19 cellular contexts compared by ENCODE assay signal in genomic region chrX:153638436-153639176, GRCh38. TPM values are rescaled to one million over a fixed set of nuclear protein-coding genes. Genes with fewer than 3 reads are reported as not detected.
"Had no signal": no experiment of that assay in that cellular context is flagged by ENCODE, and none has a peak within 500 bp of the region (broad histone marks: within the 10 kb centered on the region; RNA-seq: fewer than 3 reads in every experiment).

No MANE protein-coding gene starts in this region.

- H3K27me3 ChIP-seq: testis had no signal

- H3K4me3 ChIP-seq: cardiac muscle cell, colonic mucosa, neural progenitor cell, pancreas, testis, upper lobe of right lung had no signal

- H3K4me1 ChIP-seq: colonic mucosa, pancreas, testis had no signal

- H3K27ac ChIP-seq: cardiac muscle cell, colonic mucosa, epithelial cell of prostate, neural progenitor cell, pancreas, testis, upper lobe of right lung, VCaP had no signal

- ATAC-seq: activated CD4-positive, alpha-beta T cell treated with anti-CD3 and anti-CD28 coated beads for 36 hours; pancreas; upper lobe of right lung had no signal

- H3K36me3 ChIP-seq: cardiac muscle cell, colonic mucosa, neural progenitor cell, pancreas, upper lobe of right lung had no signal

- H3K9me3 ChIP-seq: colonic mucosa, pancreas, testis, upper lobe of right lung had no signal

- FAIRE-seq: astrocyte, pancreas had no signal

- DNase-seq: activated CD4-positive, alpha-beta memory T cell treated with anti-CD3 and anti-CD28 coated beads, Interleukin-2, amount 10 ng/mL, durations not matched to agents 7 days and 5 days; activated CD4-positive, alpha-beta T cell treated with anti-CD3 and anti-CD28 coated beads for 36 hours; activated CD8-positive, alpha-beta memory T cell treated with anti-CD3 and anti-CD28 coated beads, Interleukin-2, amount 50 U/mL, for 4 hours; activated naive CD4-positive, alpha-beta T cell treated with anti-CD3 and anti-CD28 coated beads for 36 hours; colonic mucosa; effector CD8-positive, alpha-beta T cell; hippocampal formation; stimulated activated CD4-positive, alpha-beta T cell treated with anti-CD3 and anti-CD28 coated beads, Interleukin-4, amount 100 ng/mL, for 1 hour; stimulated activated CD8-positive, alpha-beta memory T cell treated with anti-CD3 and anti-CD28 coated beads, Interleukin-4, amount 100 ng/mL, for 48 hours; T-helper 1 cell; testis; upper lobe of right lung had no signal

RNA-seq across cellular contexts. Expression of gene DUSP9, which starts 8.4 kb away (rescaled TPM):
- total RNA-seq: activated CD4-positive, alpha-beta memory T cell treated with anti-CD3 and anti-CD28 coated beads, Interleukin-2, amount 10 ng/mL, durations not matched to agents 7 days and 5 days; upper lobe of right lung had no signal

RNA-seq across cellular contexts. Expression of gene PNCK, which starts 35.0 kb away (rescaled TPM):
- total RNA-seq: activated T-helper 1 cell treated with anti-CD3 and anti-CD28 coated beads, Interleukin-12 subunit alpha, Interleukin-12 subunit beta, Interleukin-2, Interleukin-4 antibody, amounts not matched to agents 30 ng/mL and 10 ng/mL and 1 ng/mL, durations not matched to agents 14 hours and 24 hours and 36 hours had no signal
